14 cellular contexts compared by ENCODE assay signal in the genomic region with DNA sequence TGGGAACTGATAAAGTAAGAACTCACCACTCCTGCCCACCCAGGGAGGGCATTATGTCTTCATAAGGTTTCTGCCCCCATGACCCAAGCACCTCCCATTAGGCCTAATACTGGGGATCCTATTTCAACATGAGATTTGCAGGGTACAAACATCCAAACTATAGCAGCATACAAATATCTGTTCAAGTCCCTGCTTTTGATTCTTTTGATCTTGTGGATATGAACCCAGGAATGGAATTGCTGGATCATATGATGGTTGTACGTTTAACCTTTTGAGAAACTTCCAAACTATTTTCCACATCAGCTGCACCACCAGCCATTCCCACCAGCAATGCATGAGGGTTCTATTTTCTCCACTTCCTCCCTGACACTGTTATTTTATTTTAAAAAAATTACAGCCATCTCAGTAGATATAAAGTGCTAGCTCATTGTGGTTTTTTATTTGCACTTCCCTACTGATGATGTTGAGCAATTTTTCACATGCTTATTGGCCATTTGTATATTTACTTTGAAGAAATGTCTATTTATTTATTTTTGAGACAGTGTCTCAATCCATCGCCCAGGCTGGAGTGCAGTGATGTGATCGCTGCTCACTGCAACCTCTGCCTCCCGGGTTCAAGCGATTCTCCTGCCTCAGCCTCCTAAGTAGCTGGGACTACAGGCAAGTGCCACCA. TPM values are rescaled to one million over a fixed set of nuclear protein-coding genes. Genes with fewer than 3 reads are reported as not detected.
DNase-seq lines count a peak whose midpoint lies in the region; ATAC-seq, FAIRE-seq and TF ChIP-seq lines count a peak whose summit lies in the region.
"Had no signal": no experiment of that assay in that cellular context is flagged by ENCODE, and none has a peak within 500 bp of the region (broad histone marks: within the 10 kb centered on the region; RNA-seq: fewer than 3 reads in every experiment).

No MANE protein-coding gene starts in this region.

- H3K79me2 ChIP-seq in K562 (ENCODE audit: control insufficient read depth, insufficient read depth, low read length), result no peaks in the 10 kb centered on the region

- TF ChIP-seq EP300 in K562 (IDR thresholded peaks at IDR 0.05; ENCODE audit: low read length), result no peak

- H3K36me3 ChIP-seq in K562 (ENCODE audit: control insufficient read depth, insufficient read depth, low read length) (no peaks in the 10 kb centered on the region), right lobe of liver (no peaks in the 10 kb centered on the region), upper lobe of right lung (no peaks in the 10 kb centered on the region)

- DNase-seq in SKM-1 treated with dmso at 0.1 percent for 144 hours (lab: John Stamatoyannopoulos, UW; ENCODE audit: unreplicated experiment) (peak; percentile 54), SKM-1 (lab: John Stamatoyannopoulos, UW; ENCODE audit: unreplicated experiment) (no peak), K562 (ENCODE audit: extremely low read depth in 1 of 4, low spot score in 3 of 4) (no peak), right lobe of liver (no peak), upper lobe of right lung (peak; percentile 65), hepatic stellate cell (ENCODE audit: low spot score) (no peak), D721Med (ENCODE audit: insufficient read length, low spot score) (no peak)
- DNase-seq: activated CD4-positive, alpha-beta T cell treated with anti-CD3 and anti-CD28 coated beads for 1 hour; activated naive CD4-positive, alpha-beta T cell treated with anti-CD3 and anti-CD28 coated beads for 36 hours; effector memory CD4-positive, alpha-beta T cell; NCI-H187; RPMI8226 had no signal

- WGBS in K562 (ENCODE audit: insufficient coverage, low coverage, missing lambda C conversion rate), result 40% methylated on average over 5 of the region's 5 CpGs
- whole genome bisulfite sequencing in right lobe of liver (ENCODE audit: insufficient coverage, low coverage, low lambda C conversion rate, missing lambda C conversion rate), result 14% methylated on average over 5 of the region's 5 CpGs

- H3K27ac ChIP-seq in K562 (ENCODE audit: extremely low read depth, low read depth, low read length), result no peak overlapping the region
- peak overlapping the region; percentile 42 to 76 (median 57) for H3K27ac ChIP-seq in right lobe of liver
- peak overlapping the region; percentile 75 for H3K27ac ChIP-seq in upper lobe of right lung

- TF ChIP-seq POLR2A in K562 (conservative IDR thresholded peaks at IDR 0.05) (no peak), right lobe of liver (IDR thresholded peaks at IDR 0.05) (no peak)

- H3K4me3 ChIP-seq in K562 (no peak overlapping the region), right lobe of liver (no peak overlapping the region), upper lobe of right lung (no peak overlapping the region)

- H3K9me3 ChIP-seq in K562 (replicated peaks; ENCODE audit: control insufficient read depth, insufficient read depth, low read depth, low read length), result no peaks in the 10 kb centered on the region
- H3K9me3 ChIP-seq in right lobe of liver, result no peaks in the 10 kb centered on the region
- H3K9me3 ChIP-seq in upper lobe of right lung, result no peaks in the 10 kb centered on the region

- no peak overlapping the region for H2AFZ ChIP-seq in K562 (ENCODE audit: low read depth, low read length)

- intact Hi-C loops in K562 (cut with micrococcal nuclease) (no loop called here), right lobe of liver (cut with DNase I) (no loop called here), upper lobe of right lung (cut with DNase I) (no loop called here)

- no peak overlapping the region for H3K4me2 ChIP-seq in K562 (ENCODE audit: insufficient read depth, low read length)

- H3K4me1 ChIP-seq in K562 (replicated peaks in 1 of 2; ENCODE audit: control insufficient read depth in 2 of 2, insufficient read depth in 2 of 2, low read length in 2 of 2), result no peaks in the 10 kb centered on the region; a peak in 1 of 5 replicates
- H3K4me1 ChIP-seq in right lobe of liver, result peaks cover 0 to 21% (median 6%) of the 10 kb centered on the region in 4 donors
- peaks cover 3% of the 10 kb centered on the region for H3K4me1 ChIP-seq in upper lobe of right lung

- no TSS peak for BruUV-seq in K562 (replicated peaks; lab: Mats Ljungman, UMichigan)

- ATAC-seq in K562 (no peak), right lobe of liver (peak; percentile 82 to 88 (median 83)), upper lobe of right lung (peak; percentile 57), HG03469 (IDR thresholded peaks at IDR 0.05; ENCODE audit: unreplicated experiment) (no peak)

- TF ChIP-seq RAD21 in K562 (CRISPR knock-in tag; conservative IDR thresholded peaks at IDR 0.05 in 1 of 2, IDR thresholded peaks at IDR 0.05 in 1 of 2), result no peak

- H3K9me1 ChIP-seq in K562 (ENCODE audit: control insufficient read depth, insufficient read depth, low read length), result no peaks in the 10 kb centered on the region

- peak; percentile 23 for FAIRE-seq in K562 (lab: Jason Lieb, UNC)
- FAIRE-seq in D721Med (lab: Jason Lieb, UNC), result no peak
- FAIRE-seq: A204.1 had no signal

- H3K27me3 ChIP-seq in K562 (ENCODE audit: control insufficient read depth in 2 of 2, insufficient read depth in 2 of 2, low read length in 2 of 2) (no peaks in the 10 kb centered on the region), right lobe of liver (no peaks in the 10 kb centered on the region), upper lobe of right lung (no peaks in the 10 kb centered on the region)

- H4K20me1 ChIP-seq in K562 (replicated peaks; ENCODE audit: control insufficient read depth, insufficient read depth, low read length), result no peaks in the 10 kb centered on the region

- TF ChIP-seq CTCF in K562 (IDR thresholded peaks at IDR 0.05 in 2 of 3, conservative IDR thresholded peaks at IDR 0.05 in 1 of 3; ENCODE audit: insufficient read depth in 2 of 3, low read depth in 1 of 3, low read length in 3 of 3), result no peak
- no peak for TF ChIP-seq CTCF in right lobe of liver (IDR thresholded peaks at IDR 0.05)
- no peak for TF ChIP-seq CTCF in upper lobe of right lung (IDR thresholded peaks at IDR 0.05)
- no peak for TF ChIP-seq CTCF in D721Med (IDR thresholded peaks at IDR 0.05; ENCODE audit: insufficient read depth, missing control alignments)

- POLR2A ChIA-PET in K562 (lab: Yijun Ruan, JAX), result interaction anchor here (0.6 to 1.5 kb wide), 5 partner anchors 9 to 89 kb away, joined by 3 to 9 read pairs (median 3); partner anchors contain the start of gene STARD10

- peak overlapping the region in 1 of 2 experiments; percentile 55; a peak in 2 of 4 replicates for H3K9ac ChIP-seq in K562 (ENCODE audit: insufficient read depth in 1 of 2, low read depth in 2 of 2, low read length in 2 of 2)

- CTCF ChIA-PET in K562 (lab: Yijun Ruan, JAX; ENCODE audit: low intra/inter-chr PET ratio), result no interaction called here

- in situ Hi-C loops in K562 (cut with MboI), result no loop called here

RNA-seq across cellular contexts. Expression of gene ATG16L2, which starts 7.1 kb away (rescaled TPM):
- 57.3 and 108 TPM in 2 replicates for total RNA-seq in K562 (2011; cell fraction: chromatin; rRNA removed; ENCODE audit: low replicate concordance)
- 50.4 and 52.2 TPM in 2 replicates for total RNA-seq in K562 (2011; cell fraction: nucleolus; rRNA removed)
- 58.1 and 76.9 TPM in 2 replicates for total RNA-seq in K562 (2011; cell fraction: nucleoplasm; rRNA removed)
- total RNA-seq in K562 (2014; rRNA removed) (3.4 and 4.3 TPM in 2 replicates), K562 (2014; rRNA removed; fragmentation: Illumina TruSeq; extraction: Trizol) (2.5 and 2.9 TPM in 2 replicates), K562 (2015; rRNA removed; fragmentation: Illumina TruSeq; extraction: Trizol) (4.9 and 6.7 TPM in 2 replicates), K562 (2021) (6.2 and 6.4 TPM in 2 replicates), right lobe of liver (10 to 100 TPM in 5 of 6 experiments, 1 to 10 TPM in 1; 8.6 to 23.8 (median 15.4) TPM), upper lobe of right lung (77.5 TPM)
- polyA plus RNA-seq in K562 (2011; rRNA removed) (8.4 and 10.6 TPM in 2 replicates), K562 (2014; fragmentation: Illumina TruSeq; extraction: Trizol) (6.3 and 6.4 TPM in 2 replicates), K562 (2014; fragmentation: Nextera tagmentation; extraction: Ambion mirVana) (under 1 TPM; 0.18 to 0.59 TPM), K562 (2014; rRNA removed) (11.2 and 12.0 TPM in 2 replicates)
- polyA plus RNA-seq in K562 (2011; cell fraction: cytosol; rRNA removed), result 5.7 TPM in 2 replicates
- polyA plus RNA-seq in K562 (2011; cell fraction: nucleus; rRNA removed), result 100 and 142 TPM in 2 replicates
- 13.7 and 47.5 TPM in 2 replicates for polyA plus RNA-seq in K562 (2012)
- 4.1 and 4.6 TPM in 2 replicates for polyA minus RNA-seq in K562 (2011; rRNA and poly(A)+ RNA removed)
- 1.1 and 2.8 TPM in 2 replicates for polyA minus RNA-seq in K562 (2011; cell fraction: cytosol; rRNA and poly(A)+ RNA removed)
- polyA minus RNA-seq in K562 (2011; cell fraction: nucleus; rRNA and poly(A)+ RNA removed), result 17.1 and 18.2 TPM in 2 replicates

RNA-seq across cellular contexts. Expression of gene STARD10, which starts 13.3 kb away (rescaled TPM):
- 13.4 and 36.4 TPM in 2 replicates for total RNA-seq in K562 (2011; cell fraction: chromatin; rRNA removed; ENCODE audit: low replicate concordance)
- 36.2 and 45.1 TPM in 2 replicates for total RNA-seq in K562 (2011; cell fraction: nucleolus; rRNA removed)
- 27.5 and 29.2 TPM in 2 replicates for total RNA-seq in K562 (2011; cell fraction: nucleoplasm; rRNA removed)
- total RNA-seq in K562 (2014; rRNA removed) (51.1 and 52.9 TPM in 2 replicates), K562 (2014; rRNA removed; fragmentation: Illumina TruSeq; extraction: Trizol) (18.1 and 18.3 TPM in 2 replicates), K562 (2015; rRNA removed; fragmentation: Illumina TruSeq; extraction: Trizol) (32.3 and 35.3 TPM in 2 replicates), K562 (2021) (31.9 and 37.5 TPM in 2 replicates), right lobe of liver (100 to 1,000 TPM; 282 to 525 (median 330) TPM), upper lobe of right lung (116 TPM)
- polyA plus RNA-seq in K562 (2011; rRNA removed) (33.8 and 53.6 TPM in 2 replicates), K562 (2014; fragmentation: Illumina TruSeq; extraction: Trizol) (43.8 and 49.3 TPM in 2 replicates), K562 (2014; fragmentation: Nextera tagmentation; extraction: Ambion mirVana) (under 1 TPM; 0.15 to 0.51 TPM), K562 (2014; rRNA removed) (37.6 and 47.9 TPM in 2 replicates)
- 55.3 and 60.0 TPM in 2 replicates for polyA plus RNA-seq in K562 (2011; cell fraction: cytosol; rRNA removed)
- 31.9 and 33.6 TPM in 2 replicates for polyA plus RNA-seq in K562 (2011; cell fraction: nucleus; rRNA removed)
- 40.3 and 41.6 TPM in 2 replicates for polyA plus RNA-seq in K562 (2012)
- 22.8 and 32.2 TPM in 2 replicates for polyA minus RNA-seq in K562 (2011; rRNA and poly(A)+ RNA removed)
- 25.5 and 30.8 TPM in 2 replicates for polyA minus RNA-seq in K562 (2011; cell fraction: cytosol; rRNA and poly(A)+ RNA removed)
- polyA minus RNA-seq in K562 (2011; cell fraction: nucleus; rRNA and poly(A)+ RNA removed), result 7.8 and 15.0 TPM in 2 replicates

RNA-seq across cellular contexts. Expression of gene ARAP1, which starts 54.9 kb away (rescaled TPM):
- total RNA-seq in K562 (2011; cell fraction: chromatin; rRNA removed; ENCODE audit: low replicate concordance), result 154 and 336 TPM in 2 replicates
- total RNA-seq in K562 (2011; cell fraction: nucleolus; rRNA removed), result 191 and 196 TPM in 2 replicates
- 146 and 161 TPM in 2 replicates for total RNA-seq in K562 (2011; cell fraction: nucleoplasm; rRNA removed)
- total RNA-seq in K562 (2014; rRNA removed) (42.0 and 46.1 TPM in 2 replicates), K562 (2014; rRNA removed; fragmentation: Illumina TruSeq; extraction: Trizol) (7.4 and 10.6 TPM in 2 replicates), K562 (2015; rRNA removed; fragmentation: Illumina TruSeq; extraction: Trizol) (24.6 and 26.1 TPM in 2 replicates), K562 (2021) (60.7 and 67.0 TPM in 2 replicates), right lobe of liver (10 to 100 TPM; 32.9 to 76.7 (median 41.2) TPM), upper lobe of right lung (226 TPM)
- polyA plus RNA-seq in K562 (2011; rRNA removed) (22.1 and 37.3 TPM in 2 replicates), K562 (2014; fragmentation: Illumina TruSeq; extraction: Trizol) (24.6 and 31.8 TPM in 2 replicates), K562 (2014; fragmentation: Nextera tagmentation; extraction: Ambion mirVana) (under 1 TPM; 0.23 to 0.38 TPM), K562 (2014; rRNA removed) (34.1 and 38.4 TPM in 2 replicates)
- polyA plus RNA-seq in K562 (2011; cell fraction: cytosol; rRNA removed), result 24.6 and 28.2 TPM in 2 replicates
- polyA plus RNA-seq in K562 (2011; cell fraction: nucleus; rRNA removed), result 196 and 222 TPM in 2 replicates
- 43.7 and 72.2 TPM in 2 replicates for polyA plus RNA-seq in K562 (2012)
- 21.7 and 23.5 TPM in 2 replicates for polyA minus RNA-seq in K562 (2011; rRNA and poly(A)+ RNA removed)
- 35.0 and 48.2 TPM in 2 replicates for polyA minus RNA-seq in K562 (2011; cell fraction: cytosol; rRNA and poly(A)+ RNA removed)
- 50.9 and 51.5 TPM in 2 replicates for polyA minus RNA-seq in K562 (2011; cell fraction: nucleus; rRNA and poly(A)+ RNA removed)

Comparison
In these comparisons a context has a peak if more than half of its experiments do, and no peak if none do; other contexts are left out.
1. DNase-seq: peak in SKM-1 treated with dmso at 0.1 percent for 144 hours (single experiment) and upper lobe of right lung (single experiment); none in SKM-1 (single experiment), K562 (0 of 4), right lobe of liver (0 of 3), hepatic stellate cell (single experiment) and D721Med (single experiment).
2. ATAC-seq: peak in right lobe of liver (4 of 4) and upper lobe of right lung (single experiment); none in K562 (single experiment) and HG03469 (single experiment).